ENCODE assay signal across 1 cellular context in the genomic region with DNA sequence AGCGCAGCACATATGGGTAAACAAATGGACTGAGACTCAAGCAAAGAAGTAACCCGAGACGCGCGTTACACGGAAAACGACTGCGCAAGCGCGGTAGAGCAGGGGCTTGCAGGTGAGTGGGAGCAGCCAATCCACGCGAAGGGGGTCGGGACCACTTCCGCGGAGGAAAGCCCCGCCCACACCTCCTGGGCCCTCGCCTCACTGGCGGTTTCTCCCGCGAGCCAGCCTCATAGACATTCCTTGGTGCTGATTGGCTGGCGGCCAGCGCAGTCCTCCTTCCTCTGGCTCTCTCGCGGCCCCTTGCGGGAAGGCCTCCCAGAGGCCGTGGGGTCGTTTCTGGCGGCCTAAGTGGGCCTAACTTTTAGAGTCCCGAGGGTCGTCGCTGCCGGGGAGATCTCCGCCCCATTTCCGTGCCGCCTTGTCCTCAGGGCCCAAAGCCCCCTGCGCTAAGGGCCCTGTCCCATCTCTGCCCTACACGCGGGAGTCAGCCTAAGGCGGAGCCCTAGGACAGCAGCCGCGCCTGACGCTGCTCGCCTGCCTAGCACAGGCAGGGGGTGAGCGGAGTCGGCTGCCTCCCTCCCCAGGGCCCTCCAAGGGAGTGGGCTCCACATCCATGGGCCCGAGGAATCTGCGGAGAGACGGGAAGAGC.
TF ChIP-seq lines count a peak whose summit lies in the region.

No MANE protein-coding gene starts in this region.

TF ChIP-seq in IMR-90, 13 proteins besides CTCF, POLR2A, EP300 and RAD21:
- TF ChIP-seq RFX5 (IDR thresholded peaks at IDR 0.05; ENCODE audit: low read depth, low read length) (no peak), RCOR1 (IDR thresholded peaks at IDR 0.05; ENCODE audit: insufficient replicate concordance, low read length) (no peak), BHLHE40 (IDR thresholded peaks at IDR 0.05; ENCODE audit: low read depth, low read length) (no peak), CEBPB (IDR thresholded peaks at IDR 0.05; ENCODE audit: low read depth, low read length) (no peak), MAZ (IDR thresholded peaks at IDR 0.05; ENCODE audit: borderline replicate concordance, low read depth, low read length) (no peak), SMC3 (IDR thresholded peaks at IDR 0.05; ENCODE audit: low read depth, low read length) (no peak), NFE2L2 (IDR thresholded peaks at IDR 0.05; ENCODE audit: low read depth, low read length) (no peak), FOS (IDR thresholded peaks at IDR 0.05; ENCODE audit: low read depth, low read length) (no peak)
- TF ChIP-seq, protein P1, sequence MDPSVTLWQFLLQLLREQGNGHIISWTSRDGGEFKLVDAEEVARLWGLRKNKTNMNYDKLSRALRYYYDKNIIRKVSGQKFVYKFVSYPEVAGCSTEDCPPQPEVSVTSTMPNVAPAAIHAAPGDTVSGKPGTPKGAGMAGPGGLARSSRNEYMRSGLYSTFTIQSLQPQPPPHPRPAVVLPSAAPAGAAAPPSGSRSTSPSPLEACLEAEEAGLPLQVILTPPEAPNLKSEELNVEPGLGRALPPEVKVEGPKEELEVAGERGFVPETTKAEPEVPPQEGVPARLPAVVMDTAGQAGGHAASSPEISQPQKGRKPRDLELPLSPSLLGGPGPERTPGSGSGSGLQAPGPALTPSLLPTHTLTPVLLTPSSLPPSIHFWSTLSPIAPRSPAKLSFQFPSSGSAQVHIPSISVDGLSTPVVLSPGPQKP (IDR thresholded peaks at IDR 0.05; ENCODE audit: borderline replicate concordance, low read depth, low read length): no peak
- TF ChIP-seq, protein P2, sequence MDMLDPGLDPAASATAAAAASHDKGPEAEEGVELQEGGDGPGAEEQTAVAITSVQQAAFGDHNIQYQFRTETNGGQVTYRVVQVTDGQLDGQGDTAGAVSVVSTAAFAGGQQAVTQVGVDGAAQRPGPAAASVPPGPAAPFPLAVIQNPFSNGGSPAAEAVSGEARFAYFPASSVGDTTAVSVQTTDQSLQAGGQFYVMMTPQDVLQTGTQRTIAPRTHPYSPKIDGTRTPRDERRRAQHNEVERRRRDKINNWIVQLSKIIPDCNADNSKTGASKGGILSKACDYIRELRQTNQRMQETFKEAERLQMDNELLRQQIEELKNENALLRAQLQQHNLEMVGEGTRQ (IDR thresholded peaks at IDR 0.05; ENCODE audit: low read depth, low read length): no peak
